ENCODE assay signal across 1 cellular context in genomic region chr20:47711046-47711752, GRCh38.
TF ChIP-seq lines count a peak whose summit lies in the region.

No MANE protein-coding gene starts in this region.

TF ChIP-seq in HEK293, 187 proteins besides CTCF, POLR2A, EP300 and RAD21 (continued from another document):
- TF ChIP-seq ZFP69B (tag by site-specific recombination; IDR thresholded peaks at IDR 0.05) (no peak), ZBTB26 (tag by site-specific recombination; optimal IDR thresholded peaks at IDR 0.05) (no peak), ZNF148 (tag by site-specific recombination; IDR thresholded peaks at IDR 0.05; ENCODE audit: borderline replicate concordance) (no peak), ZNF112 (tag by site-specific recombination; IDR thresholded peaks at IDR 0.05) (no peak), ZNF324 (tag by site-specific recombination; IDR thresholded peaks at IDR 0.05) (no peak), ZNF837 (tag by site-specific recombination; IDR thresholded peaks at IDR 0.05) (no peak), ATF2 (tag by site-specific recombination; IDR thresholded peaks at IDR 0.05; ENCODE audit: low read depth) (no peak), MYNN (tag by site-specific recombination; IDR thresholded peaks at IDR 0.05; ENCODE audit: borderline replicate concordance) (no peak)
